Comparison of ENCODE assay signal across 18 cellular contexts in genomic region chr12:80860928-80861327, GRCh38.
DNase-seq lines count a peak whose midpoint lies in the region; ATAC-seq and TF ChIP-seq lines count a peak whose summit lies in the region.
"Had no signal": no experiment of that assay in that cellular context is flagged by ENCODE, and none has a peak within 500 bp of the region (broad histone marks: within the 10 kb centered on the region; RNA-seq: fewer than 3 reads in every experiment).

No MANE protein-coding gene starts in this region.

- H3K4me1 Mint-ChIP-seq in endodermal cell = peaks cover 14% of the 10 kb centered on the region
- H3K4me1 Mint-ChIP-seq: CD4-positive, CD25-positive, alpha-beta regulatory T cell; CD8-positive, alpha-beta memory T cell had no signal

- H3K4me3 Mint-ChIP-seq in endodermal cell = no peak overlapping the region
- H3K4me3 Mint-ChIP-seq: CD4-positive, CD25-positive, alpha-beta regulatory T cell; CD8-positive, alpha-beta memory T cell had no signal

- no peak for TF ChIP-seq RAD21 in IMR-90 (IDR thresholded peaks at IDR 0.05; ENCODE audit: low read length)

- no peaks in the 10 kb centered on the region for H3K27me3 ChIP-seq in IMR-90 (ENCODE audit: control insufficient read depth, insufficient read depth, low read length)
- H3K27me3 ChIP-seq in endodermal cell (ENCODE audit: control insufficient read depth, insufficient read depth, low read length, poor library complexity, severe bottlenecking) = no peaks in the 10 kb centered on the region
- no peaks in the 10 kb centered on the region for H3K27me3 ChIP-seq in smooth muscle cell (ENCODE audit: low read depth)
- H3K27me3 ChIP-seq in aorta (ENCODE audit: control insufficient read depth in 1 of 2, insufficient read depth in 2 of 2, low read length in 1 of 2) = no peaks in the 10 kb centered on the region
- H3K27me3 ChIP-seq: BE2C had no signal

- DNase-seq in IMR-90 (no peak), endodermal cell (no peak), smooth muscle cell (lab: John Stamatoyannopoulos, UW; ENCODE audit: unreplicated experiment) (no peak), aorta (no peak), sciatic nerve (ENCODE audit: low spot score) (no peak), SK-N-DZ (ENCODE audit: low spot score) (no peak)
- DNase-seq: ACHN; BE2C; C1 segment of cervical spinal cord; CD4-positive, CD25-positive, alpha-beta regulatory T cell; CD8-positive, alpha-beta memory T cell; COR-L47; DMS 273 treated with DMSO at 0.1 percent for 48 hours; DMS53; DND-41 had no signal

- no peak for ATAC-seq in IMR-90 (ENCODE audit: low read depth)
- no peak for ATAC-seq in GM21367 (IDR thresholded peaks at IDR 0.05; ENCODE audit: unreplicated experiment)
- ATAC-seq in aorta (ENCODE audit: low FRiP score) = no peak
- ATAC-seq in sciatic nerve = no peak
- ATAC-seq: GM12878 had no signal

- no peak overlapping the region for H3K27ac Mint-ChIP-seq in endodermal cell
- H3K27ac Mint-ChIP-seq: CD4-positive, CD25-positive, alpha-beta regulatory T cell; CD8-positive, alpha-beta memory T cell had no signal

- no peaks in the 10 kb centered on the region for H3K9me3 ChIP-seq in IMR-90 (ENCODE audit: control insufficient read depth, insufficient read depth, low read length)
- no peaks in the 10 kb centered on the region for H3K9me3 ChIP-seq in endodermal cell (ENCODE audit: control insufficient read depth, low read length)
- H3K9me3 ChIP-seq in smooth muscle cell (replicated peaks; ENCODE audit: low read depth) = no peaks in the 10 kb centered on the region
- H3K9me3 ChIP-seq in aorta (ENCODE audit: control insufficient read depth, low read length) = no peaks in the 10 kb centered on the region
- H3K9me3 ChIP-seq: BE2C had no signal

- peak overlapping the region; percentile 8; the same call in 1 of the 2 replicates for H3K4ac ChIP-seq in IMR-90 (ENCODE audit: low read depth, low read length)

- H3K23ac ChIP-seq in IMR-90 (ENCODE audit: low read depth, low read length) = 0 out of 2 replicates have a peak overlapping the region, but pooled peaks have one; percentile 16

- H3K27ac ChIP-seq in IMR-90 (ENCODE audit: insufficient read depth, low read length) (no peak overlapping the region), endodermal cell (ENCODE audit: low read depth, low read length) (no peak overlapping the region), smooth muscle cell (ENCODE audit: low read depth) (peak overlapping the region; percentile 78), aorta (ENCODE audit: low read depth in 1 of 2, low read length in 2 of 2) (no peak overlapping the region)

- no peak overlapping the region for H3K4me2 ChIP-seq in IMR-90 (ENCODE audit: low read depth, low read length)
- H3K4me2 ChIP-seq in smooth muscle cell = no peak overlapping the region

- H2BK20ac ChIP-seq in IMR-90 (ENCODE audit: low read depth, low read length) = 0 out of 2 replicates have a peak overlapping the region, but pooled peaks have one; percentile 52

- no peak overlapping the region for H2AK9ac ChIP-seq in IMR-90 (replicated peaks; ENCODE audit: low read depth, low read length, poor library complexity)

- H3K36me3 ChIP-seq in IMR-90 (ENCODE audit: control insufficient read depth, insufficient read depth, low read length) = no peaks in the 10 kb centered on the region
- no peaks in the 10 kb centered on the region for H3K36me3 ChIP-seq in endodermal cell (ENCODE audit: control insufficient read depth, insufficient read depth, low read length)
- no peaks in the 10 kb centered on the region for H3K36me3 ChIP-seq in smooth muscle cell (ENCODE audit: low read depth)
- no peaks in the 10 kb centered on the region for H3K36me3 ChIP-seq in aorta (ENCODE audit: control insufficient read depth in 1 of 2, insufficient read depth in 2 of 2, low read length in 1 of 2)
- H3K36me3 ChIP-seq: BE2C had no signal

- H2AK5ac ChIP-seq in IMR-90 (ENCODE audit: low read depth, low read length) = peak overlapping the region; percentile 49

- no TSS peak for BruUV-seq in IMR-90 (replicated peaks; lab: Mats Ljungman, UMichigan)

- no peak for TF ChIP-seq POLR2A in IMR-90 (IDR thresholded peaks at IDR 0.05; ENCODE audit: low read depth, low read length)

- no peak overlapping the region; the same call in 2 of the 3 replicates for H2BK15ac ChIP-seq in IMR-90 (ENCODE audit: low read depth, low read length)

- intact Hi-C loops in IMR-90 (cut with micrococcal nuclease) (no loop called here), aorta (cut with DNase I) (no loop called here), sciatic nerve (cut with DNase I) (no loop called here)

- dilution Hi-C loops in IMR-90 (cut with HindIII; ENCODE audit: low sequenced_read_pairs, unreplicated experiment) = no loop called here

- H3K18ac ChIP-seq in IMR-90 (ENCODE audit: low read depth, low read length) = 0 out of 2 replicates have a peak overlapping the region, but pooled peaks have one; percentile 12

- no peaks in the 10 kb centered on the region for H3K36me3 Mint-ChIP-seq in endodermal cell (ENCODE audit: low read depth)
- H3K36me3 Mint-ChIP-seq: CD4-positive, CD25-positive, alpha-beta regulatory T cell; CD8-positive, alpha-beta memory T cell had no signal

- WGBS in IMR-90 (ENCODE audit: extremely low coverage in 2 of 2, insufficient read length in 1 of 2), 2 experiments = 100% methylated on average over 2 of the region's 5 CpGs; no CpG with 5 or more reads in 1 of the 2 experiments
- WGBS in endodermal cell (ENCODE audit: insufficient coverage in 1 of 2, insufficient read length in 1 of 2), 2 experiments = 86 to 88% methylated on average over 5 of the region's 5 CpGs
- 96% methylated on average over 5 of the region's 5 CpGs for WGBS in smooth muscle cell (ENCODE audit: low lambda C conversion rate)
- 87 to 88% methylated on average over 5 of the region's 5 CpGs for WGBS in aorta, 2 donors

- H3K27me3 Mint-ChIP-seq in endodermal cell (ENCODE audit: insufficient read depth) = no peaks in the 10 kb centered on the region
- H3K27me3 Mint-ChIP-seq: CD4-positive, CD25-positive, alpha-beta regulatory T cell; CD8-positive, alpha-beta memory T cell had no signal

- no peak overlapping the region for H2BK5ac ChIP-seq in IMR-90 (ENCODE audit: low read depth, low read length, poor library complexity, severe bottlenecking)

- CTCF ChIA-PET in IMR-90 (lab: Yijun Ruan, JAX) = interaction anchor here (0.5 kb wide), 1 partner anchor 20 kb away, joined by 3 read pairs; no protein-coding TSS in a partner anchor

- peak overlapping the region; percentile 40 for H3K14ac ChIP-seq in IMR-90 (replicated peaks; ENCODE audit: low read depth, low read length)

- H2AFZ ChIP-seq in IMR-90 (replicated peaks; ENCODE audit: low read length, poor library complexity) (no peak overlapping the region), smooth muscle cell (ENCODE audit: low read depth) (no peak overlapping the region)
- H2AFZ ChIP-seq: GM23248 had no signal

- H3K4me3 ChIP-seq in IMR-90 (ENCODE audit: insufficient read depth, low read depth, low read length) = no peak overlapping the region
- H3K4me3 ChIP-seq in endodermal cell (ENCODE audit: low read length) = no peak overlapping the region
- no peak overlapping the region for H3K4me3 ChIP-seq in smooth muscle cell
- no peak overlapping the region for H3K4me3 ChIP-seq in aorta (ENCODE audit: low read length in 2 of 2)
- H3K4me3 ChIP-seq: GM12878, GM23248 had no signal

- in situ Hi-C loops in IMR-90 (cut with MboI; ENCODE audit: low sequenced_read_pairs) = no loop called here

- no peaks in the 10 kb centered on the region for H3F3A ChIP-seq in smooth muscle cell (ENCODE audit: low read depth)

- H3K9ac ChIP-seq in IMR-90 (ENCODE audit: low read depth, low read length) (no peak overlapping the region), endodermal cell (ENCODE audit: extremely low read depth, low read length, poor library complexity, severe bottlenecking) (no peak overlapping the region), smooth muscle cell (ENCODE audit: low read depth) (no peak overlapping the region)
- H3K9ac ChIP-seq: GM23248 had no signal

- peaks cover 9% of the 10 kb centered on the region for H3K9me1 ChIP-seq in IMR-90 (ENCODE audit: insufficient read depth, low read length)

- peaks cover 11% of the 10 kb centered on the region for H3K4me1 ChIP-seq in IMR-90 (ENCODE audit: control insufficient read depth, insufficient read depth, low read length)
- H3K4me1 ChIP-seq in endodermal cell (ENCODE audit: control insufficient read depth, insufficient read depth, low read length) = no peaks in the 10 kb centered on the region
- H3K4me1 ChIP-seq in smooth muscle cell (ENCODE audit: low read depth) = peaks cover 21% of the 10 kb centered on the region
- no peaks in the 10 kb centered on the region for H3K4me1 ChIP-seq in aorta (ENCODE audit: control insufficient read depth in 1 of 2, insufficient read depth in 2 of 2, low read length in 2 of 2)

- TF ChIP-seq CTCF in IMR-90 (conservative IDR thresholded peaks at IDR 0.05; ENCODE audit: low read depth, low read length) = no peak
- peak; percentile 26 for TF ChIP-seq CTCF in endodermal cell (conservative IDR thresholded peaks at IDR 0.05)
- no peak for TF ChIP-seq CTCF in smooth muscle cell (IDR thresholded peaks at IDR 0.05; ENCODE audit: borderline replicate concordance, insufficient read depth, poor library complexity, severe bottlenecking)

- H3K79me1 ChIP-seq in IMR-90 (ENCODE audit: low read depth in 1 of 2, low read length in 2 of 2) = peaks cover 0 to 8% of the 10 kb centered on the region in 2 experiments; a peak in 1 of 4 replicates

- no peak overlapping the region for H4K8ac ChIP-seq in IMR-90 (ENCODE audit: low read depth in 2 of 2, low read length in 2 of 2)

- no peak overlapping the region for H3K56ac ChIP-seq in IMR-90 (ENCODE audit: extremely low read depth, insufficient read depth, low read length)

- no peaks in the 10 kb centered on the region for H3K79me2 ChIP-seq in smooth muscle cell (ENCODE audit: low read depth)

- H4K5ac ChIP-seq in IMR-90 (ENCODE audit: low read depth, low read length) = no peak overlapping the region

- peak overlapping the region; percentile 17; the same call in 1 of the 2 replicates for H2BK120ac ChIP-seq in IMR-90 (ENCODE audit: low read depth, low read length)

- H4K20me1 ChIP-seq in IMR-90 (ENCODE audit: insufficient read depth, low read length) = 0 out of 2 replicates have a peak, but pooled peaks cover 3% of the 10 kb centered on the region
- no peaks in the 10 kb centered on the region for H4K20me1 ChIP-seq in smooth muscle cell (ENCODE audit: low read depth)

- no peaks in the 10 kb centered on the region for H3K9me3 Mint-ChIP-seq in endodermal cell

- no peak overlapping the region for H4K91ac ChIP-seq in IMR-90 (ENCODE audit: insufficient read depth, low read depth, low read length)

- POLR2A ChIA-PET in IMR-90 (lab: Charles Lee; ENCODE audit: unreplicated experiment) = no interaction called here

TF ChIP-seq in IMR-90, 13 proteins besides CTCF, POLR2A, EP300 and RAD21 (continues in another document):
- no peak for TF ChIP-seq SMC3 (IDR thresholded peaks at IDR 0.05; ENCODE audit: low read depth, low read length)
- no peak for TF ChIP-seq CHD1 (IDR thresholded peaks at IDR 0.05; ENCODE audit: low read depth, low read length)
- no peak for TF ChIP-seq BHLHE40 (IDR thresholded peaks at IDR 0.05; ENCODE audit: low read depth, low read length)
- no peak for TF ChIP-seq FOS (IDR thresholded peaks at IDR 0.05; ENCODE audit: low read depth, low read length)
